ENCODE assay signal across 1 cellular context in the genomic region with DNA sequence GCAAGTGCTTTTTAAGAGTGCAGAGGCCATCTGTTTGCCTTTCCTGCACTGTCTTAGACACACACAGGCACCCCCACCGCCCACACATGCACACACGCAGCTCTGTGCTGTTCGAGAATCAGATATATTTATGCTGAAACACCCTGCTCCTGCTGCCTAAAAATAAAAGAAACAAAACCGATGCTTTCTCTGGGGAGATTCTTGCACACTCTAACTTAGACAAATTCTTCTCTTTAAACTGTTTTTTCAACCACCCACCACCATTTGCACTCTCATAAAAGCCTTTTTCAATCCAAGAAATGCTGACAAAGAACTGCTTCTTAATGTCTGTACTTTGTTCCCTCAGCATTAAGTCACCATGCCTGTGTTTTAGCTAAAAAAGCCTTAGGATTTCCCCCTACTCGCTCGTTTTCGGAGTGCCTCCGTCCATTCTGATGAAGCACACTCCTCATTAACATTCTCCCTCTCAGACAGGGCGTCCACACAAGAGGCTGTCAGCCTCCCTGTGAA.
TF ChIP-seq lines count a peak whose summit lies in the region.

No MANE protein-coding gene starts in this region.

TF ChIP-seq in H1, 55 proteins besides CTCF, POLR2A, EP300 and RAD21:
- no peak for TF ChIP-seq SIN3A (conservative IDR thresholded peaks at IDR 0.05 in 1 of 2, IDR thresholded peaks at IDR 0.05 in 1 of 2; ENCODE audit: low read depth in 1 of 2, low read length in 2 of 2)
- no peak for TF ChIP-seq RBBP5 (IDR thresholded peaks at IDR 0.05; ENCODE audit: borderline replicate concordance, low read depth, low read length)
- no peak for TF ChIP-seq NANOG (IDR thresholded peaks at IDR 0.05; ENCODE audit: insufficient read depth, low read depth, low read length, poor library complexity, severe bottlenecking)
- no peak for TF ChIP-seq GABPA (IDR thresholded peaks at IDR 0.05; ENCODE audit: borderline replicate concordance, insufficient read depth, low read length)
- TF ChIP-seq TAF7 (optimal IDR thresholded peaks at IDR 0.05; ENCODE audit: borderline replicate concordance, low read depth, low read length), result no peak
- TF ChIP-seq KDM5A (IDR thresholded peaks at IDR 0.05; ENCODE audit: low read length), result no peak
- TF ChIP-seq GTF2F1 (IDR thresholded peaks at IDR 0.05; ENCODE audit: borderline replicate concordance, low read depth, low read length), result no peak
- no peak for TF ChIP-seq NRF1 (IDR thresholded peaks at IDR 0.05; ENCODE audit: low read depth, low read length)
- TF ChIP-seq, protein P1, sequence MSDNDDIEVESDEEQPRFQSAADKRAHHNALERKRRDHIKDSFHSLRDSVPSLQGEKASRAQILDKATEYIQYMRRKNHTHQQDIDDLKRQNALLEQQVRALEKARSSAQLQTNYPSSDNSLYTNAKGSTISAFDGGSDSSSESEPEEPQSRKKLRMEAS (IDR thresholded peaks at IDR 0.05), result no peak
- TF ChIP-seq, protein P2, sequence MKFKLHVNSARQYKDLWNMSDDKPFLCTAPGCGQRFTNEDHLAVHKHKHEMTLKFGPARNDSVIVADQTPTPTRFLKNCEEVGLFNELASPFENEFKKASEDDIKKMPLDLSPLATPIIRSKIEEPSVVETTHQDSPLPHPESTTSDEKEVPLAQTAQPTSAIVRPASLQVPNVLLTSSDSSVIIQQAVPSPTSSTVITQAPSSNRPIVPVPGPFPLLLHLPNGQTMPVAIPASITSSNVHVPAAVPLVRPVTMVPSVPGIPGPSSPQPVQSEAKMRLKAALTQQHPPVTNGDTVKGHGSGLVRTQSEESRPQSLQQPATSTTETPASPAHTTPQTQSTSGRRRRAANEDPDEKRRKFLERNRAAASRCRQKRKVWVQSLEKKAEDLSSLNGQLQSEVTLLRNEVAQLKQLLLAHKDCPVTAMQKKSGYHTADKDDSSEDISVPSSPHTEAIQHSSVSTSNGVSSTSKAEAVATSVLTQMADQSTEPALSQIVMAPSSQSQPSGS (IDR thresholded peaks at IDR 0.05; ENCODE audit: low read length), result no peak
